ENCODE assay signal across 7 cellular contexts in the genomic region with DNA sequence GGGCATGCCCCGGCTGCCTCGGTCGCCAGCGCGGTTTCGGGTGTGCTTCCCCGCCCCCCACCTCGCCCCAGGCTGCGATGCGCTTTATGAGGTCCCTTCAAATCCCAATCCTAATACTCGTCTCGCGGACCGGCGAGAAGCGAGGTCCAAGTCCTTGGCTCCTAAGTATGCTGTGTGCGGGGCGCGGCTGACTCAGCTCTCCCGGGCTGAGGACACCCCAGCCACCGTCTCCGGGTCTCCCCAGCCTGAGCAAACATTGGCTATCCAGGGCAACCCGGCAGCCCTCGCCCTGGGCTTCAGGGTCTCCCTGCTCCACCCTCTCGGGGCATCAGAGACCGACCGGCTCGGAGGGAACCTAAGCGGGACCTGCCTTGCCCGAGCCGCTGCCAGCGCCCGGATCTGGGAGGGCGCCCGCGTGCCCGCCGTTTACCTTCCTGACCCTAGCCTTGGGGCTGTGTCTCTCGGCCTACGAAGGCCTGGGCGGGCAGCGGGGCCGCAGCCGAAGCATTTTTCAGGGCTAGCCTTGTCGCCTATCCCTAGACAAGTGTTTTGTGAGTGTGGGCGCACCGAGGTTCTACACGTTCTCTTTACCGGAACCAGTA. TPM values are rescaled to one million over a fixed set of nuclear protein-coding genes. Genes with fewer than 3 reads are reported as not detected.
DNase-seq lines count a peak whose midpoint lies in the region; ATAC-seq and TF ChIP-seq lines count a peak whose summit lies in the region.

No MANE protein-coding gene starts in this region.

- intact Hi-C loops in left ventricle myocardium inferior (cut with micrococcal nuclease) = loop anchor here (10.0 kb wide), 1 partner anchor 83 kb away; no protein-coding TSS in a partner anchor

- no peaks in the 10 kb centered on the region for H3K27me3 Mint-ChIP-seq in activated naive CD8-positive, alpha-beta T cell treated with anti-CD3 and anti-CD28 coated beads, Interleukin-2, amount 50 U/mL, for 24 hours

- DNase-seq in GM12865 (ENCODE audit: low read depth) (peak; percentile 44), RKO (ENCODE audit: low spot score) (peak; percentile 74), left ventricle myocardium inferior (peak; percentile 47)
- peak; percentile 58 for DNase-seq in activated naive CD8-positive, alpha-beta T cell treated with anti-CD3 and anti-CD28 coated beads, Interleukin-2, amount 50 U/mL, for 24 hours

- H3K9me3 Mint-ChIP-seq in activated naive CD8-positive, alpha-beta T cell treated with anti-CD3 and anti-CD28 coated beads, Interleukin-2, amount 50 U/mL, for 24 hours = peaks cover 3% of the 10 kb centered on the region

- H3K4me3 ChIP-seq in GM12865 (ENCODE audit: low read depth, low read length) = peak overlapping the region; percentile 95
- H3K4me3 ChIP-seq in left ventricle myocardium inferior = peak overlapping the region; percentile 89
- H3K4me3 ChIP-seq in parathyroid adenoma (ENCODE audit: low read depth, low read length) = peak overlapping the region; percentile 72

- H3K27ac ChIP-seq in left ventricle myocardium inferior (replicated peaks) = peak overlapping the region; percentile 91
- H3K27ac ChIP-seq in parathyroid adenoma = peak overlapping the region; percentile 8

- H3K9ac ChIP-seq in parathyroid adenoma = no peak overlapping the region

- peaks cover 11% of the 10 kb centered on the region for H3K9me3 ChIP-seq in left ventricle myocardium inferior (replicated peaks)
- H3K9me3 ChIP-seq in parathyroid adenoma (ENCODE audit: control insufficient read depth, low read length) = no peaks in the 10 kb centered on the region

- no peaks in the 10 kb centered on the region for H3K79me2 ChIP-seq in parathyroid adenoma

- H3K36me3 ChIP-seq in left ventricle myocardium inferior = peaks cover 14% of the 10 kb centered on the region
- H3K36me3 ChIP-seq in parathyroid adenoma (ENCODE audit: control insufficient read depth, insufficient read depth, low read length) = no peaks in the 10 kb centered on the region

- H3K27me3 ChIP-seq in left ventricle myocardium inferior (ENCODE audit: low read depth) = no peaks in the 10 kb centered on the region
- H3K27me3 ChIP-seq in parathyroid adenoma (ENCODE audit: control insufficient read depth, insufficient read depth, low read length) = no peaks in the 10 kb centered on the region

- ATAC-seq in HG02678 (IDR thresholded peaks at IDR 0.05; ENCODE audit: unreplicated experiment) (peak; percentile 25), HG03469 (IDR thresholded peaks at IDR 0.05; ENCODE audit: unreplicated experiment) (no peak)
- peak; percentile 36 for ATAC-seq in activated naive CD8-positive, alpha-beta T cell treated with anti-CD3 and anti-CD28 coated beads, Interleukin-2, amount 50 U/mL, for 24 hours

- H3K4me1 Mint-ChIP-seq in activated naive CD8-positive, alpha-beta T cell treated with anti-CD3 and anti-CD28 coated beads, Interleukin-2, amount 50 U/mL, for 24 hours = peaks cover 55% of the 10 kb centered on the region

- H3K4me1 ChIP-seq in left ventricle myocardium inferior = peaks cover 68% of the 10 kb centered on the region
- no peaks in the 10 kb centered on the region for H3K4me1 ChIP-seq in parathyroid adenoma

- H2AFZ ChIP-seq in parathyroid adenoma = peak overlapping the region; percentile 86

- H3K27ac Mint-ChIP-seq in activated naive CD8-positive, alpha-beta T cell treated with anti-CD3 and anti-CD28 coated beads, Interleukin-2, amount 50 U/mL, for 24 hours = peak overlapping the region; percentile 83

- TF ChIP-seq CTCF in GM12865 (IDR thresholded peaks at IDR 0.05; ENCODE audit: insufficient read depth, low read depth, low read length, missing control alignments) (no peak), left ventricle myocardium inferior (IDR thresholded peaks at IDR 0.05; ENCODE audit: borderline replicate concordance) (no peak), parathyroid adenoma (IDR thresholded peaks at IDR 0.05) (no peak)

- peak overlapping the region; percentile 91 for H3K4me2 ChIP-seq in parathyroid adenoma (ENCODE audit: low read length)

- H3K36me3 Mint-ChIP-seq in activated naive CD8-positive, alpha-beta T cell treated with anti-CD3 and anti-CD28 coated beads, Interleukin-2, amount 50 U/mL, for 24 hours (ENCODE audit: low read depth) = peaks cover 18% of the 10 kb centered on the region

- peak overlapping the region; percentile 98 for H3K4me3 Mint-ChIP-seq in activated naive CD8-positive, alpha-beta T cell treated with anti-CD3 and anti-CD28 coated beads, Interleukin-2, amount 50 U/mL, for 24 hours

RNA-seq across cellular contexts. Expression of gene ITPKB, which starts 1.2 kb away (rescaled TPM):
- 15.7 TPM for total RNA-seq in left ventricle myocardium inferior
